2 cellular contexts compared by ENCODE assay signal in the genomic region with DNA sequence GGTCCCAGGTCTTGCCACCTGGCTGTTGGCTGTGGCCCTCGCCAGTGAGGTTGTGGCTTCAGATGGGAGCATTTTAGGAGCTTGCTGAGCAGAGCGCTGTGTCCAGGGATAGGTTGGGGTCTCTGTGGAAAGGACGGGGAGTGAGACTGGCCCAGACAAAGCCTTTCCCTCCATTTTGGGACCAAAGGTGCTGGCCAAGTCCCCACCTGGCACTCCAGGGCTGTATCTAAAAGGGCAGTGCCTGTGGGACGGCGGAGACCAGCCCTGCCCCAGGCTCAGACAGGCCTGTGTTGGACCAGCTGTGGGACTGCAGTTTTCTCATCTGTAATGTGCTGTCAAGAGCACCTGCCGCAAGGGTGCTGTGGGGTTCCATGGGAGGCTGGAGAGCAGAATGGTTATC.
TF ChIP-seq lines count a peak whose summit lies in the region.

No MANE protein-coding gene starts in this region.

TF ChIP-seq in H1, 55 proteins besides CTCF, POLR2A, EP300 and RAD21:
- no peak for TF ChIP-seq BRCA1 (IDR thresholded peaks at IDR 0.05; ENCODE audit: low read depth, low read length)
- TF ChIP-seq KDM1A (IDR thresholded peaks at IDR 0.05; ENCODE audit: borderline replicate concordance, low read length) = no peak
- no peak for TF ChIP-seq CBX5 (IDR thresholded peaks at IDR 0.05; ENCODE audit: low read depth, low read length)
- TF ChIP-seq, protein P1, sequence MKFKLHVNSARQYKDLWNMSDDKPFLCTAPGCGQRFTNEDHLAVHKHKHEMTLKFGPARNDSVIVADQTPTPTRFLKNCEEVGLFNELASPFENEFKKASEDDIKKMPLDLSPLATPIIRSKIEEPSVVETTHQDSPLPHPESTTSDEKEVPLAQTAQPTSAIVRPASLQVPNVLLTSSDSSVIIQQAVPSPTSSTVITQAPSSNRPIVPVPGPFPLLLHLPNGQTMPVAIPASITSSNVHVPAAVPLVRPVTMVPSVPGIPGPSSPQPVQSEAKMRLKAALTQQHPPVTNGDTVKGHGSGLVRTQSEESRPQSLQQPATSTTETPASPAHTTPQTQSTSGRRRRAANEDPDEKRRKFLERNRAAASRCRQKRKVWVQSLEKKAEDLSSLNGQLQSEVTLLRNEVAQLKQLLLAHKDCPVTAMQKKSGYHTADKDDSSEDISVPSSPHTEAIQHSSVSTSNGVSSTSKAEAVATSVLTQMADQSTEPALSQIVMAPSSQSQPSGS (IDR thresholded peaks at IDR 0.05; ENCODE audit: low read length) = no peak
- TF ChIP-seq CBX8 (IDR thresholded peaks at IDR 0.05; ENCODE audit: borderline replicate concordance, low read depth, low read length) = no peak
- no peak for TF ChIP-seq TAF7 (optimal IDR thresholded peaks at IDR 0.05; ENCODE audit: borderline replicate concordance, low read depth, low read length)
- TF ChIP-seq TBP (IDR thresholded peaks at IDR 0.05; ENCODE audit: low read depth, low read length) = no peak
- TF ChIP-seq ASH2L (IDR thresholded peaks at IDR 0.05; ENCODE audit: low read length) = no peak

TF ChIP-seq in SK-N-SH, 30 proteins besides CTCF, POLR2A, EP300 and RAD21:
- TF ChIP-seq TAF1 (IDR thresholded peaks at IDR 0.05; ENCODE audit: borderline replicate concordance, low read depth, low read length) (no peak), GABPA (IDR thresholded peaks at IDR 0.05; ENCODE audit: low read depth) (no peak), POLR2AphosphoS5 (IDR thresholded peaks at IDR 0.05; ENCODE audit: low read depth, low read length) (no peak)
